ENCODE assay signal across 1 cellular context in the genomic region with DNA sequence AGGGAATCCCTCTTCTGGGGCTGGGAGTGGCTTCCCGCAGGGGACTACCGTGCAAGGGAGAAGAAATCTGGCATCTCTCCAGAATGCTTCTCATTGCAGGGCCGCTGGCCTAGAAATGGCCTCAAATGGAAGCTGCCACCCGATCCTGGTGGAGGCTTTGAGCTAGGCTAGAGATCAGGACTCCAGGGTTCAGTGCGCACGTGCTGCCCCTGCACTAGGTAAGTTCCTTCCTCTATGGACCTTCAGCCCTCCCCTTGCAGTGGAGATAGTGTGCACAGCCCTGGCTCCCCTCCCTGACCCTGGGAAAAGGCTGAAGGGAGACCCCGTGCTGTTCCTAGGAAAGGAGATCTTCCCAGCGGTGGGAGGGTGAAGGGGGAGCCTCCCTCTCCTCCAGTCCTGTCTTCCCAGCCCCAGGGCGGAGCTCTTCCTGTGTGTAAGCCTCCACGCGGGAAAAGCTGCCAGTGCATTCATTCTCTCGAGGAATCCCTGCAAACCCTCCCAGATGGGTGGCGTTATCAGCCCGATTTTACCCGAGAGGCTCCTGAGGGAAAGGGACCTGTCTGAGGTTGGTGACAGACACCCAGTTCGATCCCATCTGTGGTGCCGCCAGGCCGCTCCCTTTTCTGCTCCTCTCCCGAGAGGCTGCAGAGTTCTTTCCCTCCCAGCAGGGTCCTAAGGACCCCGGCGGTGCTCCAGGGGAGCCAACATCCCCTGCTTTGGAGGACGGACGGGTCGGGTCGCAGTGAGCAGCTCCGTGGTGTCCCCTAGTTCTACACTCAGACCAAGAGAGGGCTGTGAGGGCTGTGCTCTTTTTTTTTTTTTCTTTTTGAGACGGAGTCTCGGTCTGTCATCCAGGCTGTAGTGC.
TF ChIP-seq lines count a peak whose summit lies in the region.

No MANE protein-coding gene starts in this region.

TF ChIP-seq in GM23338, 12 proteins besides CTCF, POLR2A, EP300 and RAD21 (continued from another document):
- TF ChIP-seq, protein P1, sequence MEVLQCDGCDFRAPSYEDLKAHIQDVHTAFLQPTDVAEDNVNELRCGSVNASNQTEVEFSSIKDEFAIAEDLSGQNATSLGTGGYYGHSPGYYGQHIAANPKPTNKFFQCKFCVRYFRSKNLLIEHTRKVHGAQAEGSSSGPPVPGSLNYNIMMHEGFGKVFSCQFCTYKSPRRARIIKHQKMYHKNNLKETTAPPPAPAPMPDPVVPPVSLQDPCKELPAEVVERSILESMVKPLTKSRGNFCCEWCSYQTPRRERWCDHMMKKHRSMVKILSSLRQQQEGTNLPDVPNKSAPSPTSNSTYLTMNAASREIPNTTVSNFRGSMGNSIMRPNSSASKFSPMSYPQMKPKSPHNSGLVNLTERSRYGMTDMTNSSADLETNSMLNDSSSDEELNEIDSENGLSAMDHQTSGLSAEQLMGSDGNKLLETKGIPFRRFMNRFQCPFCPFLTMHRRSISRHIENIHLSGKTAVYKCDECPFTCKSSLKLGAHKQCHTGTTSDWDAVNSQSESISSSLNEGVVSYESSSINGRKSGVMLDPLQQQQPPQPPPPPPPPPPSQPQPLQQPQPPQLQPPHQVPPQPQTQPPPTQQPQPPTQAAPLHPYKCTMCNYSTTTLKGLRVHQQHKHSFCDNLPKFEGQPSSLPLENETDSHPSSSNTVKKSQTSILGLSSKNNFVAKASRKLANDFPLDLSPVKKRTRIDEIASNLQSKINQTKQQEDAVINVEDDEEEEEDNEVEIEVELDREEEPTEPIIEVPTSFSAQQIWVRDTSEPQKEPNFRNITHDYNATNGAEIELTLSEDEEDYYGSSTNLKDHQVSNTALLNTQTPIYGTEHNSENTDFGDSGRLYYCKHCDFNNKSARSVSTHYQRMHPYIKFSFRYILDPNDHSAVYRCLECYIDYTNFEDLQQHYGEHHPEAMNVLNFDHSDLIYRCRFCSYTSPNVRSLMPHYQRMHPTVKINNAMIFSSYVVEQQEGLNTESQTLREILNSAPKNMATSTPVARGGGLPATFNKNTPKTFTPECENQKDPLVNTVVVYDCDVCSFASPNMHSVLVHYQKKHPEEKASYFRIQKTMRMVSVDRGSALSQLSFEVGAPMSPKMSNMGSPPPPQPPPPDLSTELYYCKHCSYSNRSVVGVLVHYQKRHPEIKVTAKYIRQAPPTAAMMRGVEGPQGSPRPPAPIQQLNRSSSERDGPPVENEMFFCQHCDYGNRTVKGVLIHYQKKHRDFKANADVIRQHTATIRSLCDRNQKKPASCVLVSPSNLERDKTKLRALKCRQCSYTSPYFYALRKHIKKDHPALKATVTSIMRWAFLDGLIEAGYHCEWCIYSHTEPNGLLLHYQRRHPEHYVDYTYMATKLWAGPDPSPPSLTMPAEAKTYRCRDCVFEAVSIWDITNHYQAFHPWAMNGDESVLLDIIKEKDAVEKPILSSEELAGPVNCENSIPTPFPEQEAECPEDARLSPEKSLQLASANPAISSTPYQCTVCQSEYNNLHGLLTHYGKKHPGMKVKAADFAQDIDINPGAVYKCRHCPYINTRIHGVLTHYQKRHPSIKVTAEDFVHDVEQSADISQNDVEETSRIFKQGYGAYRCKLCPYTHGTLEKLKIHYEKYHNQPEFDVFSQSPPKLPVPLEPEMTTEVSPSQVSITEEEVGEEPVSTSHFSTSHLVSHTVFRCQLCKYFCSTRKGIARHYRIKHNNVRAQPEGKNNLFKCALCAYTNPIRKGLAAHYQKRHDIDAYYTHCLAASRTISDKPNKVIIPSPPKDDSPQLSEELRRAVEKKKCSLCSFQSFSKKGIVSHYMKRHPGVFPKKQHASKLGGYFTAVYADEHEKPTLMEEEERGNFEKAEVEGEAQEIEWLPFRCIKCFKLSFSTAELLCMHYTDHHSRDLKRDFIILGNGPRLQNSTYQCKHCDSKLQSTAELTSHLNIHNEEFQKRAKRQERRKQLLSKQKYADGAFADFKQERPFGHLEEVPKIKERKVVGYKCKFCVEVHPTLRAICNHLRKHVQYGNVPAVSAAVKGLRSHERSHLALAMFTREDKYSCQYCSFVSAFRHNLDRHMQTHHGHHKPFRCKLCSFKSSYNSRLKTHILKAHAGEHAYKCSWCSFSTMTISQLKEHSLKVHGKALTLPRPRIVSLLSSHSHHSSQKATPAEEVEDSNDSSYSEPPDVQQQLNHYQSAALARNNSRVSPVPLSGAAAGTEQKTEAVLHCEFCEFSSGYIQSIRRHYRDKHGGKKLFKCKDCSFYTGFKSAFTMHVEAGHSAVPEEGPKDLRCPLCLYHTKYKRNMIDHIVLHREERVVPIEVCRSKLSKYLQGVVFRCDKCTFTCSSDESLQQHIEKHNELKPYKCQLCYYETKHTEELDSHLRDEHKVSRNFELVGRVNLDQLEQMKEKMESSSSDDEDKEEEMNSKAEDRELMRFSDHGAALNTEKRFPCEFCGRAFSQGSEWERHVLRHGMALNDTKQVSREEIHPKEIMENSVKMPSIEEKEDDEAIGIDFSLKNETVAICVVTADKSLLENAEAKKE (CRISPR knock-in tag; IDR thresholded peaks at IDR 0.05) = no peak
- TF ChIP-seq POLR2AphosphoS5 (IDR thresholded peaks at IDR 0.05; ENCODE audit: low read depth) = no peak
- TF ChIP-seq, protein P2, sequence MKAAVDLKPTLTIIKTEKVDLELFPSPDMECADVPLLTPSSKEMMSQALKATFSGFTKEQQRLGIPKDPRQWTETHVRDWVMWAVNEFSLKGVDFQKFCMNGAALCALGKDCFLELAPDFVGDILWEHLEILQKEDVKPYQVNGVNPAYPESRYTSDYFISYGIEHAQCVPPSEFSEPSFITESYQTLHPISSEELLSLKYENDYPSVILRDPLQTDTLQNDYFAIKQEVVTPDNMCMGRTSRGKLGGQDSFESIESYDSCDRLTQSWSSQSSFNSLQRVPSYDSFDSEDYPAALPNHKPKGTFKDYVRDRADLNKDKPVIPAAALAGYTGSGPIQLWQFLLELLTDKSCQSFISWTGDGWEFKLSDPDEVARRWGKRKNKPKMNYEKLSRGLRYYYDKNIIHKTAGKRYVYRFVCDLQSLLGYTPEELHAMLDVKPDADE (IDR thresholded peaks at IDR 0.05) = no peak
